1 cellular context compared by ENCODE assay signal in the genomic region with DNA sequence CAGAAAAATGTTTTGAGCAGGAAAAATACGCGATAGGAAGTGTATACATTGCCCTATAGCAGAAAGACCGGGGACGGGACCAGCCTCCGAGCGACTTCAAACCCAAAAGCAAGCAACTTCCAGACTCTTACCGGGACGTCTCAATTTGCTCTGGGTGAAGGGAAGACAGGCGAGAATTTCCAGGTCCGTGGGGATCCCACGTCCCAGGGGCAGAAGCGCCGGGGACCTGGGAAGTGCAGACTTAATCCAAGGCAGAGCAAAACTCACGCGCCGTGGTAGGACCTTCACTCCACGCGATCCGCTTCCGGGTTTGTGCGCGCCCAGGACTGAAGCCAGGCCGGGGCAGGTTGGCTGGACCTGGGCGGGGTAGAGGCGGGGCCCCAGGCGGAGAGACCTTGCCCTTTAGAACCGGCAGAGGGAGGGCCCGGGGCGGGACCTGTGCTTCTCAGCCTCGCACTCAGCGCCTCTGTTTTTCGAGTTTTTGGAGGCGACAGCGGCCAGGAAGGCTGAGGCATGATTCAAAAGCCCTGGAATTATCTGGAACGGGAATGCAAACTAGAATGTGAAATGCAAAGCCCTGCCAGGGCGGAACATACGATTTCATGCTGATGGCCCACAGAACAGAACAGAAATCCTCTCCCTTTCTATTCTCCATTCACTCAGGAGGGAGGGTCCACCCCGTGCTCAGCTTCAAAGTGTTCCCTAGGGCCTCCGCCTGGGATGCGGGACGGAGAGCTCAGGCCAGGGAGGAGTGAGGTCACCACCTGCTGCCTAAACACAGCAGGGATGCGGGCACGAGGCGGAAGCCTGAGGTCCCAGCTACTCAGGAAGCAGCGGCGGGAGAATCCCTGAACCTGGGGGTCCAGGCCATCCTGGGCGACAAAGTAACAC.
TF ChIP-seq lines count a peak whose summit lies in the region.

A gene (minus strand): TSS at position 328 of the 891 bp plus-strand sequence. CDS start 7,903 bp downstream, outside the sequence.

TF ChIP-seq in HepG2, 621 proteins besides CTCF, POLR2A, EP300 and RAD21 (continued from another document and continues in another):
- TF ChIP-seq, protein P1, sequence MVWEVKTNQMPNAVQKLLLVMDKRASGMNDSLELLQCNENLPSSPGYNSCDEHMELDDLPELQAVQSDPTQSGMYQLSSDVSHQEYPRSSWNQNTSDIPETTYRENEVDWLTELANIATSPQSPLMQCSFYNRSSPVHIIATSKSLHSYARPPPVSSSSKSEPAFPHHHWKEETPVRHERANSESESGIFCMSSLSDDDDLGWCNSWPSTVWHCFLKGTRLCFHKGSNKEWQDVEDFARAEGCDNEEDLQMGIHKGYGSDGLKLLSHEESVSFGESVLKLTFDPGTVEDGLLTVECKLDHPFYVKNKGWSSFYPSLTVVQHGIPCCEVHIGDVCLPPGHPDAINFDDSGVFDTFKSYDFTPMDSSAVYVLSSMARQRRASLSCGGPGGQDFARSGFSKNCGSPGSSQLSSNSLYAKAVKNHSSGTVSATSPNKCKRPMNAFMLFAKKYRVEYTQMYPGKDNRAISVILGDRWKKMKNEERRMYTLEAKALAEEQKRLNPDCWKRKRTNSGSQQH (CRISPR knock-in tag; IDR thresholded peaks at IDR 0.05; ENCODE audit: low read depth), result 0 out of 2 replicates have a peak, but pooled peaks have one; percentile 32
- TF ChIP-seq ZNF121 (CRISPR knock-in tag; IDR thresholded peaks at IDR 0.05) (peak; percentile 73), GTF3A (CRISPR knock-in tag; conservative IDR thresholded peaks at IDR 0.05) (0 out of 2 replicates have a peak, but pooled peaks have one; percentile 26), NR2C2 (CRISPR knock-in tag; IDR thresholded peaks at IDR 0.05; ENCODE audit: borderline replicate concordance) (peak; percentile 66; the same call in 1 of the 2 replicates), HOXA5 (CRISPR knock-in tag; IDR thresholded peaks at IDR 0.05) (0 out of 2 replicates have a peak, but pooled peaks have one; percentile 16), ZSCAN9 (CRISPR knock-in tag; IDR thresholded peaks at IDR 0.05; ENCODE audit: borderline replicate concordance) (0 out of 2 replicates have a peak, but pooled peaks have one; percentile 17), ZNF724P (CRISPR knock-in tag; IDR thresholded peaks at IDR 0.05; ENCODE audit: borderline replicate concordance) (peak; percentile 48; the same call in 1 of the 2 replicates), ZNF614 (CRISPR knock-in tag; IDR thresholded peaks at IDR 0.05; ENCODE audit: borderline replicate concordance) (peak; percentile 57; the same call in 1 of the 2 replicates), POGZ (CRISPR knock-in tag; IDR thresholded peaks at IDR 0.05) (peak; percentile 75), ZNF263 (CRISPR knock-in tag; IDR thresholded peaks at IDR 0.05) (peak; percentile 88), MXD4 (CRISPR knock-in tag; IDR thresholded peaks at IDR 0.05) (peak; percentile 65; the same call in 1 of the 2 replicates), STAG1 (CRISPR knock-in tag; IDR thresholded peaks at IDR 0.05) (peak; percentile 16; the same call in 1 of the 2 replicates), DMAP1 (CRISPR knock-in tag; IDR thresholded peaks at IDR 0.05) (peak; percentile 31; the same call in 1 of the 2 replicates), SP4 (CRISPR knock-in tag; IDR thresholded peaks at IDR 0.05) (peak; percentile 70)
- TF ChIP-seq, protein P2, sequence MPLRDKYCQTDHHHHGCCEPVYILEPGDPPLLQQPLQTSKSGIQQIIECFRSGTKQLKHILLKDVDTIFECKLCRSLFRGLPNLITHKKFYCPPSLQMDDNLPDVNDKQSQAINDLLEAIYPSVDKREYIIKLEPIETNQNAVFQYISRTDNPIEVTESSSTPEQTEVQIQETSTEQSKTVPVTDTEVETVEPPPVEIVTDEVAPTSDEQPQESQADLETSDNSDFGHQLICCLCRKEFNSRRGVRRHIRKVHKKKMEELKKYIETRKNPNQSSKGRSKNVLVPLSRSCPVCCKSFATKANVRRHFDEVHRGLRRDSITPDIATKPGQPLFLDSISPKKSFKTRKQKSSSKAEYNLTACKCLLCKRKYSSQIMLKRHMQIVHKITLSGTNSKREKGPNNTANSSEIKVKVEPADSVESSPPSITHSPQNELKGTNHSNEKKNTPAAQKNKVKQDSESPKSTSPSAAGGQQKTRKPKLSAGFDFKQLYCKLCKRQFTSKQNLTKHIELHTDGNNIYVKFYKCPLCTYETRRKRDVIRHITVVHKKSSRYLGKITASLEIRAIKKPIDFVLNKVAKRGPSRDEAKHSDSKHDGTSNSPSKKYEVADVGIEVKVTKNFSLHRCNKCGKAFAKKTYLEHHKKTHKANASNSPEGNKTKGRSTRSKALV (CRISPR knock-in tag; IDR thresholded peaks at IDR 0.05), result peak; percentile 79; the same call in 1 of the 2 replicates
- TF ChIP-seq, protein P3, sequence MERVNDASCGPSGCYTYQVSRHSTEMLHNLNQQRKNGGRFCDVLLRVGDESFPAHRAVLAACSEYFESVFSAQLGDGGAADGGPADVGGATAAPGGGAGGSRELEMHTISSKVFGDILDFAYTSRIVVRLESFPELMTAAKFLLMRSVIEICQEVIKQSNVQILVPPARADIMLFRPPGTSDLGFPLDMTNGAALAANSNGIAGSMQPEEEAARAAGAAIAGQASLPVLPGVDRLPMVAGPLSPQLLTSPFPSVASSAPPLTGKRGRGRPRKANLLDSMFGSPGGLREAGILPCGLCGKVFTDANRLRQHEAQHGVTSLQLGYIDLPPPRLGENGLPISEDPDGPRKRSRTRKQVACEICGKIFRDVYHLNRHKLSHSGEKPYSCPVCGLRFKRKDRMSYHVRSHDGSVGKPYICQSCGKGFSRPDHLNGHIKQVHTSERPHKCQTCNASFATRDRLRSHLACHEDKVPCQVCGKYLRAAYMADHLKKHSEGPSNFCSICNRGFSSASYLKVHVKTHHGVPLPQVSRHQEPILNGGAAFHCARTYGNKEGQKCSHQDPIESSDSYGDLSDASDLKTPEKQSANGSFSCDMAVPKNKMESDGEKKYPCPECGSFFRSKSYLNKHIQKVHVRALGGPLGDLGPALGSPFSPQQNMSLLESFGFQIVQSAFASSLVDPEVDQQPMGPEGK (CRISPR knock-in tag; IDR thresholded peaks at IDR 0.05), result peak; percentile 54; the same call in 1 of the 2 replicates
- TF ChIP-seq, protein P4, sequence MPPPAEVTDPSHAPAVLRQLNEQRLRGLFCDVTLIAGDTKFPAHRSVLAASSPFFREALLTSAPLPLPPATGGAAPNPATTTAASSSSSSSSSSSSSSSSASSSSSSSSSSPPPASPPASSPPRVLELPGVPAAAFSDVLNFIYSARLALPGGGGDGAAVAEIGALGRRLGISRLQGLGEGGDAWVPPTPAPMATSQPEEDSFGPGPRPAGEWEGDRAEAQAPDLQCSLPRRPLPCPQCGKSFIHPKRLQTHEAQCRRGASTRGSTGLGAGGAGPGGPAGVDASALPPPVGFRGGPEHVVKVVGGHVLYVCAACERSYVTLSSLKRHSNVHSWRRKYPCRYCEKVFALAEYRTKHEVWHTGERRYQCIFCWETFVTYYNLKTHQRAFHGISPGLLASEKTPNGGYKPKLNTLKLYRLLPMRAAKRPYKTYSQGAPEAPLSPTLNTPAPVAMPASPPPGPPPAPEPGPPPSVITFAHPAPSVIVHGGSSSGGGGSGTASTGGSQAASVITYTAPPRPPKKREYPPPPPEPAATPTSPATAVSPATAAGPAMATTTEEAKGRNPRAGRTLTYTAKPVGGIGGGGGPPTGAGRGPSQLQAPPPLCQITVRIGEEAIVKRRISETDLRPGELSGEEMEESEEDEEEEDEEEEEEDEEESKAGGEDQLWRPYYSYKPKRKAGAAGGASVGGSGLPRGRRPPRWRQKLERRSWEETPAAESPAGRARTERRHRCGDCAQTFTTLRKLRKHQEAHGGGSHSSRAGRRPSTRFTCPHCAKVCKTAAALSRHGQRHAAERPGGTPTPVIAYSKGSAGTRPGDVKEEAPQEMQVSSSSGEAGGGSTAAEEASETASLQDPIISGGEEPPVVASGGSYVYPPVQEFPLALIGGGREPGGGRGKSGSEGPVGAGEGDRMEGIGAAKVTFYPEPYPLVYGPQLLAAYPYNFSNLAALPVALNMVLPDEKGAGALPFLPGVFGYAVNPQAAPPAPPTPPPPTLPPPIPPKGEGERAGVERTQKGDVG (CRISPR knock-in tag; IDR thresholded peaks at IDR 0.05; ENCODE audit: borderline replicate concordance), result 0 out of 2 replicates have a peak, but pooled peaks have one; percentile 32
- TF ChIP-seq, protein P5, sequence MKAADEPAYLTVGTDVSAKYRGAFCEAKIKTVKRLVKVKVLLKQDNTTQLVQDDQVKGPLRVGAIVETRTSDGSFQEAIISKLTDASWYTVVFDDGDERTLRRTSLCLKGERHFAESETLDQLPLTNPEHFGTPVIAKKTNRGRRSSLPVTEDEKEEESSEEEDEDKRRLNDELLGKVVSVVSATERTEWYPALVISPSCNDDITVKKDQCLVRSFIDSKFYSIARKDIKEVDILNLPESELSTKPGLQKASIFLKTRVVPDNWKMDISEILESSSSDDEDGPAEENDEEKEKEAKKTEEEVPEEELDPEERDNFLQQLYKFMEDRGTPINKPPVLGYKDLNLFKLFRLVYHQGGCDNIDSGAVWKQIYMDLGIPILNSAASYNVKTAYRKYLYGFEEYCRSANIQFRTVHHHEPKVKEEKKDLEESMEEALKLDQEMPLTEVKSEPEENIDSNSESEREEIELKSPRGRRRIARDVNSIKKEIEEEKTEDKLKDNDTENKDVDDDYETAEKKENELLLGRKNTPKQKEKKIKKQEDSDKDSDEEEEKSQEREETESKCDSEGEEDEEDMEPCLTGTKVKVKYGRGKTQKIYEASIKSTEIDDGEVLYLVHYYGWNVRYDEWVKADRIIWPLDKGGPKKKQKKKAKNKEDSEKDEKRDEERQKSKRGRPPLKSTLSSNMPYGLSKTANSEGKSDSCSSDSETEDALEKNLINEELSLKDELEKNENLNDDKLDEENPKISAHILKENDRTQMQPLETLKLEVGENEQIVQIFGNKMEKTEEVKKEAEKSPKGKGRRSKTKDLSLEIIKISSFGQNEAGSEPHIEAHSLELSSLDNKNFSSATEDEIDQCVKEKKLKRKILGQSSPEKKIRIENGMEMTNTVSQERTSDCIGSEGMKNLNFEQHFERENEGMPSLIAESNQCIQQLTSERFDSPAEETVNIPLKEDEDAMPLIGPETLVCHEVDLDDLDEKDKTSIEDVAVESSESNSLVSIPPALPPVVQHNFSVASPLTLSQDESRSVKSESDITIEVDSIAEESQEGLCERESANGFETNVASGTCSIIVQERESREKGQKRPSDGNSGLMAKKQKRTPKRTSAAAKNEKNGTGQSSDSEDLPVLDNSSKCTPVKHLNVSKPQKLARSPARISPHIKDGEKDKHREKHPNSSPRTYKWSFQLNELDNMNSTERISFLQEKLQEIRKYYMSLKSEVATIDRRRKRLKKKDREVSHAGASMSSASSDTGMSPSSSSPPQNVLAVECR (CRISPR knock-in tag; IDR thresholded peaks at IDR 0.05; ENCODE audit: borderline replicate concordance), result peak; percentile 90
- TF ChIP-seq, protein P6, sequence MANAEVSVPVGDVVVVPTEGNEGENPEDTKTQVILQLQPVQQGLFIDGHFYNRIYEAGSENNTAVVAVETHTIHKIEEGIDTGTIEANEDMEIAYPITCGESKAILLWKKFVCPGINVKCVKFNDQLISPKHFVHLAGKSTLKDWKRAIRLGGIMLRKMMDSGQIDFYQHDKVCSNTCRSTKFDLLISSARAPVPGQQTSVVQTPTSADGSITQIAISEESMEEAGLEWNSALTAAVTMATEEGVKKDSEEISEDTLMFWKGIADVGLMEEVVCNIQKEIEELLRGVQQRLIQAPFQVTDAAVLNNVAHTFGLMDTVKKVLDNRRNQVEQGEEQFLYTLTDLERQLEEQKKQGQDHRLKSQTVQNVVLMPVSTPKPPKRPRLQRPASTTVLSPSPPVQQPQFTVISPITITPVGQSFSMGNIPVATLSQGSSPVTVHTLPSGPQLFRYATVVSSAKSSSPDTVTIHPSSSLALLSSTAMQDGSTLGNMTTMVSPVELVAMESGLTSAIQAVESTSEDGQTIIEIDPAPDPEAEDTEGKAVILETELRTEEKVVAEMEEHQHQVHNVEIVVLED (CRISPR knock-in tag; IDR thresholded peaks at IDR 0.05; ENCODE audit: borderline replicate concordance), result peak; percentile 41; the same call in 1 of the 2 replicates
- TF ChIP-seq, protein P7, sequence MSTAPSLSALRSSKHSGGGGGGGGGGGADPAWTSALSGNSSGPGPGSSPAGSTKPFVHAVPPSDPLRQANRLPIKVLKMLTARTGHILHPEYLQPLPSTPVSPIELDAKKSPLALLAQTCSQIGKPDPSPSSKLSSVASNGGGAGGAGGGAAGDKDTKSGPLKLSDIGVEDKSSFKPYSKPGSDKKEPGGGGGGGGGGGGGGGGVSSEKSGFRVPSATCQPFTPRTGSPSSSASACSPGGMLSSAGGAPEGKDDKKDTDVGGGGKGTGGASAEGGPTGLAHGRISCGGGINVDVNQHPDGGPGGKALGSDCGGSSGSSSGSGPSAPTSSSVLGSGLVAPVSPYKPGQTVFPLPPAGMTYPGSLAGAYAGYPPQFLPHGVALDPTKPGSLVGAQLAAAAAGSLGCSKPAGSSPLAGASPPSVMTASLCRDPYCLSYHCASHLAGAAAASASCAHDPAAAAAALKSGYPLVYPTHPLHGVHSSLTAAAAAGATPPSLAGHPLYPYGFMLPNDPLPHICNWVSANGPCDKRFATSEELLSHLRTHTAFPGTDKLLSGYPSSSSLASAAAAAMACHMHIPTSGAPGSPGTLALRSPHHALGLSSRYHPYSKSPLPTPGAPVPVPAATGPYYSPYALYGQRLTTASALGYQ (CRISPR knock-in tag; IDR thresholded peaks at IDR 0.05), result 0 out of 2 replicates have a peak, but pooled peaks have one; percentile 47
- TF ChIP-seq, protein P8, sequence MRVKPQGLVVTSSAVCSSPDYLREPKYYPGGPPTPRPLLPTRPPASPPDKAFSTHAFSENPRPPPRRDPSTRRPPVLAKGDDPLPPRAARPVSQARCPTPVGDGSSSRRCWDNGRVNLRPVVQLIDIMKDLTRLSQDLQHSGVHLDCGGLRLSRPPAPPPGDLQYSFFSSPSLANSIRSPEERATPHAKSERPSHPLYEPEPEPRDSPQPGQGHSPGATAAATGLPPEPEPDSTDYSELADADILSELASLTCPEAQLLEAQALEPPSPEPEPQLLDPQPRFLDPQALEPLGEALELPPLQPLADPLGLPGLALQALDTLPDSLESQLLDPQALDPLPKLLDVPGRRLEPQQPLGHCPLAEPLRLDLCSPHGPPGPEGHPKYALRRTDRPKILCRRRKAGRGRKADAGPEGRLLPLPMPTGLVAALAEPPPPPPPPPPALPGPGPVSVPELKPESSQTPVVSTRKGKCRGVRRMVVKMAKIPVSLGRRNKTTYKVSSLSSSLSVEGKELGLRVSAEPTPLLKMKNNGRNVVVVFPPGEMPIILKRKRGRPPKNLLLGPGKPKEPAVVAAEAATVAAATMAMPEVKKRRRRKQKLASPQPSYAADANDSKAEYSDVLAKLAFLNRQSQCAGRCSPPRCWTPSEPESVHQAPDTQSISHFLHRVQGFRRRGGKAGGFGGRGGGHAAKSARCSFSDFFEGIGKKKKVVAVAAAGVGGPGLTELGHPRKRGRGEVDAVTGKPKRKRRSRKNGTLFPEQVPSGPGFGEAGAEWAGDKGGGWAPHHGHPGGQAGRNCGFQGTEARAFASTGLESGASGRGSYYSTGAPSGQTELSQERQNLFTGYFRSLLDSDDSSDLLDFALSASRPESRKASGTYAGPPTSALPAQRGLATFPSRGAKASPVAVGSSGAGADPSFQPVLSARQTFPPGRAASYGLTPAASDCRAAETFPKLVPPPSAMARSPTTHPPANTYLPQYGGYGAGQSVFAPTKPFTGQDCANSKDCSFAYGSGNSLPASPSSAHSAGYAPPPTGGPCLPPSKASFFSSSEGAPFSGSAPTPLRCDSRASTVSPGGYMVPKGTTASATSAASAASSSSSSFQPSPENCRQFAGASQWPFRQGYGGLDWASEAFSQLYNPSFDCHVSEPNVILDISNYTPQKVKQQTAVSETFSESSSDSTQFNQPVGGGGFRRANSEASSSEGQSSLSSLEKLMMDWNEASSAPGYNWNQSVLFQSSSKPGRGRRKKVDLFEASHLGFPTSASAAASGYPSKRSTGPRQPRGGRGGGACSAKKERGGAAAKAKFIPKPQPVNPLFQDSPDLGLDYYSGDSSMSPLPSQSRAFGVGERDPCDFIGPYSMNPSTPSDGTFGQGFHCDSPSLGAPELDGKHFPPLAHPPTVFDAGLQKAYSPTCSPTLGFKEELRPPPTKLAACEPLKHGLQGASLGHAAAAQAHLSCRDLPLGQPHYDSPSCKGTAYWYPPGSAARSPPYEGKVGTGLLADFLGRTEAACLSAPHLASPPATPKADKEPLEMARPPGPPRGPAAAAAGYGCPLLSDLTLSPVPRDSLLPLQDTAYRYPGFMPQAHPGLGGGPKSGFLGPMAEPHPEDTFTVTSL (CRISPR knock-in tag; IDR thresholded peaks at IDR 0.05; ENCODE audit: borderline replicate concordance), result 0 out of 2 replicates have a peak, but pooled peaks have one; percentile 45
